15 cellular contexts compared by ENCODE assay signal in the genomic region with DNA sequence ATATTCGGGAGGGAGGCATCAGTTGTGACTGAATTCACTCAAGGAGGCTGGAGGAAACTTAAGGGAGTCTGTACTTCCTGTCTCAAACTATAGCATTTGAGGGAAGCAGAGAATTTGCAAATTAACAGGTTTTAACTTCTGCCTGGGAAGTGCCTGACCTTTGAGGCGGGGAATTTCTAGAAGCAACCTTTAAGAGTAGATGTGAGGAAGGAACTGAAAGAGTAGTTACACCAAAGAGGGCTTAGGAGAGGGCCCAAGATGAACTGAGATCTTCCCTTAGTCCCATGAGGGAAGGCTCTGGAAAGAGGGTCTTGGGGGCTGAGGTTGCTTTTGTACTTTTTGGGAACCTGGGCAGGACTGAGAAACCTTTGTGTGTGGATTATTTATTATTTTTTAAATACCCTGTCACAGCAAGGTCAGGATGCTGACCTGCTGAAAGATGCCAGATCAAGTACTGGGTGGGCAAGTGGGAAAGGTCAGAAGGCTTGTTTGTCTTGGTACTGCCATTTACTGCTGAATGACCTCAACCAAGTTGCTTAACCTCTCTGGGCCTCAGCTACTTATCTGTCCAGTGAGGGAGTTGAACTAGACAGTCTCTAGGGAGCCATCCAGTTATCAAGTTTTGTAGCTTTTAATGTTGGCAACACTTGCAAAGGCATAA. TPM values are rescaled to one million over a fixed set of nuclear protein-coding genes. Genes with fewer than 3 reads are reported as not detected.
DNase-seq lines count a peak whose midpoint lies in the region; ATAC-seq and TF ChIP-seq lines count a peak whose summit lies in the region.
"Had no signal": no experiment of that assay in that cellular context is flagged by ENCODE, and none has a peak within 500 bp of the region (broad histone marks: within the 10 kb centered on the region; RNA-seq: fewer than 3 reads in every experiment).

No MANE protein-coding gene starts in this region.

- peak overlapping the region; percentile 80 to 96 (median 90) for H3K4me3 Mint-ChIP-seq in brain
- peak overlapping the region in 8 of 10 donors; percentile 26 to 73 (median 42) for H3K4me3 Mint-ChIP-seq in naive thymus-derived CD8-positive, alpha-beta T cell
- H3K4me3 Mint-ChIP-seq in stimulated activated naive CD8-positive, alpha-beta T cell treated with anti-CD3 and anti-CD28 coated beads, Interleukin-15, amount 100 ng/mL, for 72 hours, result peak overlapping the region; percentile 3 to 63
- H3K4me3 Mint-ChIP-seq: activated CD4-positive, alpha-beta memory T cell treated with anti-CD3 and anti-CD28 coated beads for 36 hours; dendritic cell treated with granulocyte-macrophage colony-stimulating factor and Interleukin-4, amounts not matched to agents 40 ng/mL and 50 ng/mL, for 4 days had no signal

- peak overlapping the region in 4 of 5 experiments; percentile 5 to 91 (median 70) for H3K27ac Mint-ChIP-seq in brain
- H3K27ac Mint-ChIP-seq in naive thymus-derived CD8-positive, alpha-beta T cell, result no peak overlapping the region
- H3K27ac Mint-ChIP-seq in stimulated activated naive CD8-positive, alpha-beta T cell treated with anti-CD3 and anti-CD28 coated beads, Interleukin-15, amount 100 ng/mL, for 72 hours, result no peak overlapping the region
- H3K27ac Mint-ChIP-seq: activated CD4-positive, alpha-beta memory T cell treated with anti-CD3 and anti-CD28 coated beads for 36 hours; dendritic cell treated with granulocyte-macrophage colony-stimulating factor and Interleukin-4, amounts not matched to agents 40 ng/mL and 50 ng/mL, for 4 days had no signal

- TF ChIP-seq CTCF in LNCaP clone FGC (IDR thresholded peaks at IDR 0.05; ENCODE audit: control insufficient read depth, extremely low read depth, insufficient read depth), result no peak
- no peak for TF ChIP-seq CTCF in brain (conservative IDR thresholded peaks at IDR 0.05)

- POLR2A ChIA-PET in naive thymus-derived CD8-positive, alpha-beta T cell (lab: Charles Lee), result no interaction called here

- peaks cover 24% of the 10 kb centered on the region for H3K4me1 Mint-ChIP-seq in brain
- H3K4me1 Mint-ChIP-seq in naive thymus-derived CD8-positive, alpha-beta T cell, result peaks cover 7 to 15% (median 8%) of the 10 kb centered on the region in 4 donors
- H3K4me1 Mint-ChIP-seq in stimulated activated naive CD8-positive, alpha-beta T cell treated with anti-CD3 and anti-CD28 coated beads, Interleukin-15, amount 100 ng/mL, for 72 hours, result peaks cover 29% of the 10 kb centered on the region

- H3K36me3 Mint-ChIP-seq in brain, result no peaks in the 10 kb centered on the region
- H3K36me3 Mint-ChIP-seq in naive thymus-derived CD8-positive, alpha-beta T cell, result peaks cover 0 to 12% (median 2%) of the 10 kb centered on the region in 3 donors

- ATAC-seq in naive thymus-derived CD8-positive, alpha-beta T cell, result no peak
- no peak for ATAC-seq in stimulated activated naive CD8-positive, alpha-beta T cell treated with anti-CD3 and anti-CD28 coated beads, Interleukin-15, amount 100 ng/mL, for 72 hours
- no peak for ATAC-seq in GM21576 (IDR thresholded peaks at IDR 0.05; ENCODE audit: unreplicated experiment)
- ATAC-seq: left lung had no signal

- H3K27me3 Mint-ChIP-seq in brain, result peaks cover 60% of the 10 kb centered on the region
- H3K27me3 Mint-ChIP-seq in naive thymus-derived CD8-positive, alpha-beta T cell, result peaks cover 33 to 57% (median 42%) of the 10 kb centered on the region in 5 donors
- peaks cover 61% of the 10 kb centered on the region for H3K27me3 Mint-ChIP-seq in stimulated activated naive CD8-positive, alpha-beta T cell treated with anti-CD3 and anti-CD28 coated beads, Interleukin-15, amount 100 ng/mL, for 72 hours

- DNase-seq in LNCaP clone FGC (ENCODE audit: low read depth), result no peak
- no peak for DNase-seq in naive thymus-derived CD8-positive, alpha-beta T cell
- DNase-seq in stimulated activated naive CD8-positive, alpha-beta T cell treated with anti-CD3 and anti-CD28 coated beads, Interleukin-15, amount 100 ng/mL, for 72 hours, result no peak
- no peak for DNase-seq in NCI-H1436 (lab: John Stamatoyannopoulos, UW)
- DNase-seq in activated CD4-positive, alpha-beta T cell treated with anti-CD3 and anti-CD28 coated beads, Interleukin-2, amount 50 U/mL, for 48 hours, result no peak
- DNase-seq: activated CD4-positive, alpha-beta memory T cell treated with anti-CD3 and anti-CD28 coated beads for 36 hours; Karpas-422; NCI-H226; stimulated activated CD4-positive, alpha-beta T cell treated with anti-CD3 and anti-CD28 coated beads, Interleukin-2, amount 100 ng/mL, for 48 hours; SW 1271 had no signal

- peak overlapping the region; percentile 82 for H3K4me3 ChIP-seq in LNCaP clone FGC (ENCODE audit: low read depth, low read length)
- H3K4me3 ChIP-seq: left lung had no signal

- H3K9me3 Mint-ChIP-seq in brain, result peaks cover 0 to 3% (median 0%) of the 10 kb centered on the region in 5 experiments
- H3K9me3 Mint-ChIP-seq in naive thymus-derived CD8-positive, alpha-beta T cell, result peaks cover 0 to 17% (median 7%) of the 10 kb centered on the region in 9 donors
- H3K9me3 Mint-ChIP-seq in stimulated activated naive CD8-positive, alpha-beta T cell treated with anti-CD3 and anti-CD28 coated beads, Interleukin-15, amount 100 ng/mL, for 72 hours, result peaks cover 6 to 7% of the 10 kb centered on the region in 2 donors
- H3K9me3 Mint-ChIP-seq: activated CD4-positive, alpha-beta memory T cell treated with anti-CD3 and anti-CD28 coated beads for 36 hours; dendritic cell treated with granulocyte-macrophage colony-stimulating factor and Interleukin-4, amounts not matched to agents 40 ng/mL and 50 ng/mL, for 4 days had no signal

RNA-seq across cellular contexts. Expression of gene GPR158, which starts 2.4 kb away (rescaled TPM):
- polyA plus RNA-seq in brain (ENCODE audit: insufficient read depth, low read depth, low replicate concordance), result 2.5 TPM
- not detected for total RNA-seq in naive thymus-derived CD8-positive, alpha-beta T cell
- not detected for polyA plus RNA-seq in naive thymus-derived CD8-positive, alpha-beta T cell
- total RNA-seq: activated CD4-positive, alpha-beta memory T cell treated with anti-CD3 and anti-CD28 coated beads for 36 hours; epithelial cell of proximal tubule had no signal

Comparison
In these comparisons a context has a peak if more than half of its experiments do, and no peak if none do; other contexts are left out.
1. H3K27ac Mint-ChIP-seq: peak in brain (4 of 5); none in naive thymus-derived CD8-positive, alpha-beta T cell (0 of 10) and stimulated activated naive CD8-positive, alpha-beta T cell treated with anti-CD3 and anti-CD28 coated beads, Interleukin-15, amount 100 ng/mL, for 72 hours (0 of 2).
2. H3K4me3 Mint-ChIP-seq: peak in every context shown above with its lines; median percentile 90 in brain; 42 in naive thymus-derived CD8-positive, alpha-beta T cell; 33 in stimulated activated naive CD8-positive, alpha-beta T cell treated with anti-CD3 and anti-CD28 coated beads, Interleukin-15, amount 100 ng/mL, for 72 hours.